Comparison of ENCODE assay signal across 22 cellular contexts in genomic region chr17:48751733-48752398, GRCh38. TPM values are rescaled to one million over a fixed set of nuclear protein-coding genes. Genes with fewer than 3 reads are reported as not detected.
"Had no signal": no experiment of that assay in that cellular context is flagged by ENCODE, and none has a peak within 500 bp of the region (broad histone marks: within the 10 kb centered on the region; RNA-seq: fewer than 3 reads in every experiment).

No MANE protein-coding gene starts in this region.

- H2AFZ ChIP-seq: hepatocyte had no signal

- H3K9me3 ChIP-seq: body of pancreas, colonic mucosa, esophagus muscularis mucosa, left ventricle myocardium inferior, psoas muscle had no signal

- H3K79me2 ChIP-seq: hepatocyte had no signal

- FAIRE-seq: endometrium, TTC549 had no signal

- ATAC-seq: activated CD8-positive, alpha-beta T cell treated with anti-CD3 and anti-CD28 coated beads, Interleukin-2, amount 10 ng/mL, durations not matched to agents 7 days and 5 days; body of pancreas; psoas muscle; sciatic nerve had no signal

- H3K4me1 ChIP-seq: colonic mucosa, psoas muscle had no signal

- H3K4me3 ChIP-seq: body of pancreas, colonic mucosa, esophagus muscularis mucosa, hepatocyte, left ventricle myocardium inferior, psoas muscle had no signal

- H3K4me2 ChIP-seq: hepatocyte had no signal

- H3K27ac ChIP-seq: body of pancreas, colonic mucosa, esophagus muscularis mucosa, hepatocyte, left ventricle myocardium inferior, psoas muscle had no signal

- H3K36me3 ChIP-seq: colonic mucosa, esophagus muscularis mucosa, left ventricle myocardium inferior had no signal

- DNase-seq: activated CD4-positive, alpha-beta T cell treated with anti-CD3 and anti-CD28 coated beads, Interleukin-2, amount 10 ng/mL, durations not matched to agents 24 days and 14 days; activated CD4-positive, CD25-positive, alpha-beta regulatory T cell; activated CD8-positive, alpha-beta memory T cell treated with anti-CD3 and anti-CD28 coated beads, Interleukin-2, amount 50 U/mL, for 4 hours; activated CD8-positive, alpha-beta T cell treated with anti-CD3 and anti-CD28 coated beads, Interleukin-2, amount 10 ng/mL, durations not matched to agents 7 days and 5 days; activated naive CD8-positive, alpha-beta T cell treated with anti-CD3 and anti-CD28 coated beads for 36 hours; activated T-cell treated with anti-CD3 and anti-CD28 coated beads, Interleukin-2, amount 50 U/mL, for 48 hours; amygdala; body of pancreas; caudate nucleus; colonic mucosa; left ventricle myocardium inferior; nephron progenitor cell; occipital lobe; psoas muscle; stimulated activated CD4-positive, alpha-beta T cell treated with anti-CD3 and anti-CD28 coated beads, Interleukin-1b, Interleukin-23, amount 100 ng/mL, for 48 hours had no signal

RNA-seq across cellular contexts. Expression of gene HOXB13, which starts 23.3 kb away (rescaled TPM):
- total RNA-seq: activated CD4-positive, alpha-beta T cell treated with anti-CD3 and anti-CD28 coated beads, Interleukin-2, amount 10 ng/mL, durations not matched to agents 24 days and 14 days; activated CD8-positive, alpha-beta T cell treated with anti-CD3 and anti-CD28 coated beads, Interleukin-2, amount 10 ng/mL, durations not matched to agents 7 days and 5 days; activated naive CD8-positive, alpha-beta T cell treated with anti-CD3 and anti-CD28 coated beads for 36 hours; body of pancreas; esophagus muscularis mucosa; kidney epithelial cell; left ventricle myocardium inferior; psoas muscle; sciatic nerve; T-helper 2 cell treated with Interferon-gamma antibody and Interleukin-4, amounts not matched to agents 100 ng/mL and 5 ng/mL, for 36 hours had no signal
- polyA plus RNA-seq: psoas muscle had no signal

RNA-seq across cellular contexts. Expression of gene PRAC2, which starts 28.9 kb away (rescaled TPM):
- total RNA-seq: activated CD4-positive, alpha-beta T cell treated with anti-CD3 and anti-CD28 coated beads, Interleukin-2, amount 10 ng/mL, durations not matched to agents 24 days and 14 days; activated CD8-positive, alpha-beta T cell treated with anti-CD3 and anti-CD28 coated beads, Interleukin-2, amount 10 ng/mL, durations not matched to agents 7 days and 5 days; activated naive CD8-positive, alpha-beta T cell treated with anti-CD3 and anti-CD28 coated beads for 36 hours; body of pancreas; esophagus muscularis mucosa; hepatocyte; kidney epithelial cell; left ventricle myocardium inferior; occipital lobe; psoas muscle; sciatic nerve; T-helper 2 cell treated with Interferon-gamma antibody and Interleukin-4, amounts not matched to agents 100 ng/mL and 5 ng/mL, for 36 hours had no signal
- polyA plus RNA-seq: psoas muscle had no signal

RNA-seq across cellular contexts. Expression of gene PRAC1, which starts 29.5 kb away (rescaled TPM):
- total RNA-seq: activated CD4-positive, alpha-beta T cell treated with anti-CD3 and anti-CD28 coated beads, Interleukin-2, amount 10 ng/mL, durations not matched to agents 24 days and 14 days; activated CD8-positive, alpha-beta T cell treated with anti-CD3 and anti-CD28 coated beads, Interleukin-2, amount 10 ng/mL, durations not matched to agents 7 days and 5 days; activated naive CD8-positive, alpha-beta T cell treated with anti-CD3 and anti-CD28 coated beads for 36 hours; body of pancreas; esophagus muscularis mucosa; hepatocyte; kidney epithelial cell; left ventricle myocardium inferior; occipital lobe; psoas muscle; sciatic nerve; T-helper 2 cell treated with Interferon-gamma antibody and Interleukin-4, amounts not matched to agents 100 ng/mL and 5 ng/mL, for 36 hours had no signal
- polyA plus RNA-seq: hepatocyte, psoas muscle had no signal
